In the genomic region with DNA sequence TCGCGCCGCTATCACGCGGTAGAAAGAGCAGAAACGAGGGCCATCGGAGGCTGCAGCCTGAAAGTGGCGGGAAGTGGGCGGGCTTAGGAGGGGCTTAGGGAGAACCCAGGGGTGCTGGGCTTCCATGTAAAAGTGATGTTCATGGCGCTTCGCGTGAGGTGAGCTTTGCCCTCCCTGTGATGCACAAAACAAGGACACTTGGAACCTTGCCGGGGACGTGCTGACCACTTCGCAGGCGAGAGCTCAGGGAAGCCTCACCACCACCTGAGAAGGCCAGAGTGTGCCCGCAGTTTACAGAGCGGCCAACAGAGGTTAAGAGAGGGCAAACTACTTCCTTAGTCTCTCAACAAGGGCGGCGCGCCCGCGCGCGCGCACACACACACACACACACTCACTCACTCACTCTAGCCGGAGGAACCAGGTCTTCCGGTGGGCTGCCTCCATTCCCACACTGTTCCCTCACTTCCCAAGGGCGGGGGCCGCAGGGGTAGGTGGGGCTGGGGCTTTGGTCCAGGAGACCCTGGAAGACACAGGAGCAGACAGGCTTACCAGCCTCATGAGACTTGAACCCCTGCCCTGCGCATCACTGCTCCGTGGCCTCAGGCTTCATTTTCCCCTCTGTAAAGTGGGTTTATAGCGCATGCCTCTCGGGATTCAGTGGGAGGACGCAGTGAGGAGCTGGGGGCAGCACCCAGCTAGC, we compare ENCODE assay signal across 9 cellular contexts. TPM values are rescaled to one million over a fixed set of nuclear protein-coding genes. Genes with fewer than 3 reads are reported as not detected.
A peak's percentile ranks its signal among the peaks of the same experiment; 100 is the strongest.
DNase-seq lines count a peak whose midpoint lies in the region; ATAC-seq and TF ChIP-seq lines count a peak whose summit lies in the region.
"Had no signal": no experiment of that assay in that cellular context is flagged by ENCODE, and none has a peak within 500 bp of the region (broad histone marks: within the 10 kb centered on the region; RNA-seq: fewer than 3 reads in every experiment).

No MANE protein-coding gene starts in this region.

- H3K27ac ChIP-seq in BLaER1 treated with 17β-estradiol and CSF1 and Interleukin-3, amounts not matched to agents 10 nM and 100 nM, result peak overlapping the region in 1 of 11 experiments; percentile 18; a peak in 2 of 22 replicates
- H3K27ac ChIP-seq in HUES6 (ENCODE audit: low read depth, low read length) (no peak overlapping the region), left lung (no peak overlapping the region)

- H4K20me1 ChIP-seq in BLaER1 treated with 17β-estradiol and CSF1 and Interleukin-3, amounts not matched to agents 10 nM and 100 nM, result peaks cover 0 to 6% (median 0%) of the 10 kb centered on the region in 11 experiments; a peak in 3 of 22 replicates

- H3K4me3 ChIP-seq in BLaER1 treated with 17β-estradiol and CSF1 and Interleukin-3, amounts not matched to agents 10 nM and 100 nM, result no peak overlapping the region
- H3K4me3 ChIP-seq in HUES6 (ENCODE audit: low read depth, low read length) (peak overlapping the region; percentile 12; the same call in 1 of the 2 replicates), left lung (no peak overlapping the region)

- no peaks in the 10 kb centered on the region for H3K36me3 ChIP-seq in BLaER1 treated with 17β-estradiol and CSF1 and Interleukin-3, amounts not matched to agents 10 nM and 100 nM
- H3K36me3 ChIP-seq in HUES6 (ENCODE audit: control insufficient read depth, insufficient read depth, low read length), result no peaks in the 10 kb centered on the region
- no peaks in the 10 kb centered on the region for H3K36me3 ChIP-seq in left lung

- H3K9me3 ChIP-seq in BLaER1 treated with 17β-estradiol and CSF1 and Interleukin-3, amounts not matched to agents 10 nM and 100 nM (replicated peaks in 1 of 11), result no peaks in the 10 kb centered on the region
- H3K9me3 ChIP-seq in HUES6 (ENCODE audit: control insufficient read depth, insufficient read depth, low read depth, low read length) (no peaks in the 10 kb centered on the region), left lung (no peaks in the 10 kb centered on the region)

- peak overlapping the region; percentile 2 to 83 (median 37); a peak in 16 of 22 replicates for H3K4me2 ChIP-seq in BLaER1 treated with 17β-estradiol and CSF1 and Interleukin-3, amounts not matched to agents 10 nM and 100 nM

- H3K27me3 ChIP-seq in BLaER1 treated with 17β-estradiol and CSF1 and Interleukin-3, amounts not matched to agents 10 nM and 100 nM, result peaks cover 0 to 23% (median 17%) of the 10 kb centered on the region in 11 experiments; a peak in 14 of 22 replicates
- H3K27me3 ChIP-seq in HUES6 (ENCODE audit: control insufficient read depth, insufficient read depth, low read length) (peaks cover 9% of the 10 kb centered on the region), left lung (peaks cover 0 to 73% of the 10 kb centered on the region in 2 donors)

- H3K4me1 ChIP-seq in BLaER1 treated with 17β-estradiol and CSF1 and Interleukin-3, amounts not matched to agents 10 nM and 100 nM, result peaks cover 13 to 28% (median 20%) of the 10 kb centered on the region in 10 experiments
- H3K4me1 ChIP-seq in HUES6 (ENCODE audit: control insufficient read depth, insufficient read depth, low read length) (peaks cover 22% of the 10 kb centered on the region), left lung (peaks cover 4 to 12% of the 10 kb centered on the region in 2 donors)

- intact Hi-C loops in left lung (cut with DNase I), result no loop called here

- ATAC-seq in left lung (peak; percentile 97), HG03196 (IDR thresholded peaks at IDR 0.05; ENCODE audit: unreplicated experiment) (no peak), HG02852 (IDR thresholded peaks at IDR 0.05; ENCODE audit: unreplicated experiment) (no peak), HG03457 (IDR thresholded peaks at IDR 0.05; ENCODE audit: unreplicated experiment) (no peak)

- peak; percentile 72 for DNase-seq in activated effector memory CD4-positive, alpha-beta T cell treated with anti-CD3 and anti-CD28 coated beads, Interleukin-2, amount 50 U/mL, for 16 hours
- DNase-seq in left lung (peak in 1 of 2 donors; percentile 83), NCI-H2081 treated with DMSO at 0.1 percent for 48 hours (lab: John Stamatoyannopoulos, UW) (no peak)
- DNase-seq: NCI-H1930 had no signal

- H3K9ac ChIP-seq in BLaER1 treated with 17β-estradiol and CSF1 and Interleukin-3, amounts not matched to agents 10 nM and 100 nM, result no peak overlapping the region
- no peak overlapping the region for H3K9ac ChIP-seq in HUES6 (ENCODE audit: low read length)

- TF ChIP-seq CTCF in left lung (IDR thresholded peaks at IDR 0.05), result no peak

RNA-seq across cellular contexts. Expression of a gene that starts 0.7 kb away (rescaled TPM):
- not detected for total RNA-seq in left lung

RNA-seq across cellular contexts. Expression of a gene that starts 5.9 kb away (rescaled TPM):
- under 1 TPM in 1 of 2 donors, not detected in 1; 0.20 TPM for total RNA-seq in left lung

RNA-seq across cellular contexts. Expression of a gene that starts 11.5 kb away (rescaled TPM):
- total RNA-seq in left lung, result 100 to 1,000 TPM in 1 of 2 donors, 10 to 100 TPM in 1; 98.3 to 112 TPM

RNA-seq across cellular contexts. Expression of a gene that starts 20.5 kb away (rescaled TPM):
- total RNA-seq in left lung, result 100 to 1,000 TPM; 104 to 136 TPM

RNA-seq across cellular contexts. Expression of a gene that starts 29.5 kb away (rescaled TPM):
- total RNA-seq in left lung, result not detected
